Comparison of ENCODE assay signal across 2 cellular contexts in the genomic region with DNA sequence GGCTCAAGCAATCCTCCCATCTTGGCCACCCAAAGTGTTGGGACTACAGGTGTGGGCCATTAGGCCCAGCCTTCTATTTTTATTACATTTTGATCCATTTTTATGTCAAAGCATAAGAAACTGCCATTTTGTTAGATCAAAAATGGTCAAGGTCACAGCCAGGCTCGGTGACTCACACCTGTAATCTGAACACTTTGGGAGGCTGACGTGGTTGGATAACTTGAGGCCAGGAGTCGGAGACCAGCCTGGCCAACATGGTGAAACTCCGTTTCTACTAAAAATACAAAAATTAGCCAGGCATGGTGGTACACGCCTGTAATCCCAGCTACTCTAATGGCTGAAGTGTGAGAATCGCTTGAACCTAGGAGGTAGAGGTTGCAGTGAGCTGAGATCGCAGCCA.
TF ChIP-seq lines count a peak whose summit lies in the region.

No MANE protein-coding gene starts in this region.

TF ChIP-seq in HepG2, 621 proteins besides CTCF, POLR2A, EP300 and RAD21:
- TF ChIP-seq SMAD9 (CRISPR knock-in tag; IDR thresholded peaks at IDR 0.05), result no peak
- peak; percentile 72 for TF ChIP-seq FOSL2 (CRISPR knock-in tag; IDR thresholded peaks at IDR 0.05)

TF ChIP-seq in HEK293, 187 proteins besides CTCF, POLR2A, EP300 and RAD21:
- TF ChIP-seq ZNF449 (tag by site-specific recombination; IDR thresholded peaks at IDR 0.05), result no peak
- no peak for TF ChIP-seq ZNF707 (tag by site-specific recombination; IDR thresholded peaks at IDR 0.05)
- TF ChIP-seq ZNF639 (tag by site-specific recombination; IDR thresholded peaks at IDR 0.05), result no peak
- TF ChIP-seq ZNF202 (tag by site-specific recombination; IDR thresholded peaks at IDR 0.05; ENCODE audit: borderline replicate concordance), result no peak
- TF ChIP-seq ZSCAN16 (tag by site-specific recombination; IDR thresholded peaks at IDR 0.05), result peak; percentile 79; the same call in 1 of the 2 replicates
